ENCODE assay signal across 8 cellular contexts in genomic region chr16:8798535-8799157, GRCh38. TPM values are rescaled to one million over a fixed set of nuclear protein-coding genes. Genes with fewer than 3 reads are reported as not detected.
DNase-seq lines count a peak whose midpoint lies in the region; ATAC-seq and TF ChIP-seq lines count a peak whose summit lies in the region.

No MANE protein-coding gene starts in this region.

- H3K27me3 ChIP-seq in gastrocnemius medialis, result no peaks in the 10 kb centered on the region

- H3K27ac Mint-ChIP-seq in T-helper 2 cell treated with Interferon-gamma antibody and Interleukin-4, amounts not matched to agents 5 μg/mL and 100 μg/mL, for 36 hours, result peak overlapping the region; percentile 91

- H3K4me1 Mint-ChIP-seq in T-helper 2 cell treated with Interferon-gamma antibody and Interleukin-4, amounts not matched to agents 5 μg/mL and 100 μg/mL, for 36 hours (ENCODE audit: low read depth), result peaks cover 27% of the 10 kb centered on the region

- TF ChIP-seq POLR2A in gastrocnemius medialis (IDR thresholded peaks at IDR 0.05), result no peak

- peaks cover 26% of the 10 kb centered on the region in 2 donors for H3K4me1 ChIP-seq in gastrocnemius medialis

- H3K9me3 Mint-ChIP-seq in T-helper 2 cell treated with Interferon-gamma antibody and Interleukin-4, amounts not matched to agents 5 μg/mL and 100 μg/mL, for 36 hours, result no peaks in the 10 kb centered on the region

- peak overlapping the region; percentile 73 for H3K4me3 ChIP-seq in GM12865 (ENCODE audit: low read depth, low read length)
- H3K4me3 ChIP-seq in foreskin fibroblast (ENCODE audit: low read depth in 1 of 2, low read length in 2 of 2), result peak overlapping the region; percentile 78 to 98
- peak overlapping the region; percentile 92 to 100 (median 96) for H3K4me3 ChIP-seq in gastrocnemius medialis

- no peak for ATAC-seq in gastrocnemius medialis
- ATAC-seq in GM21786 (IDR thresholded peaks at IDR 0.05; ENCODE audit: unreplicated experiment), result no peak
- ATAC-seq in GM18517 (IDR thresholded peaks at IDR 0.05; ENCODE audit: unreplicated experiment), result no peak

- no peaks in the 10 kb centered on the region for H3K9me3 ChIP-seq in gastrocnemius medialis

- intact Hi-C loops in gastrocnemius medialis (cut with DNase I; ENCODE audit: low total_unique reads), result loop anchor here (2.0 kb wide), 1 partner anchor 178 kb away; the partner anchor contains the start of gene METTL22

- H3K27ac ChIP-seq in gastrocnemius medialis, result peak overlapping the region; percentile 84 to 98 (median 92)

- DNase-seq in GM12865 (ENCODE audit: low read depth) (peak; percentile 20), foreskin fibroblast (no peak), gastrocnemius medialis (no peak), HPDE6-E6E7 (ENCODE audit: extremely low spot score) (no peak), mucosa of gallbladder (ENCODE audit: low spot score) (no peak)
- no peak for DNase-seq in T-helper 2 cell treated with Interferon-gamma antibody and Interleukin-4, amounts not matched to agents 5 μg/mL and 100 μg/mL, for 36 hours (ENCODE audit: low spot score)

- TF ChIP-seq CTCF in GM12865 (IDR thresholded peaks at IDR 0.05; ENCODE audit: insufficient read depth, low read depth, low read length, missing control alignments) (no peak), foreskin fibroblast (IDR thresholded peaks at IDR 0.05; ENCODE audit: low read depth, low read length) (no peak), gastrocnemius medialis (IDR thresholded peaks at IDR 0.05 in 4 of 5, conservative IDR thresholded peaks at IDR 0.05 in 1 of 5) (no peak)

- H3K36me3 Mint-ChIP-seq in T-helper 2 cell treated with Interferon-gamma antibody and Interleukin-4, amounts not matched to agents 5 μg/mL and 100 μg/mL, for 36 hours (ENCODE audit: low read depth), result peaks cover 34% of the 10 kb centered on the region

- H3K36me3 ChIP-seq in gastrocnemius medialis, result peaks cover 0 to 23% of the 10 kb centered on the region in 2 donors

- in situ Hi-C loops in gastrocnemius medialis (cut with MboI; ENCODE audit: low sequenced_read_pairs in 4 of 4), result loop anchor here in 3 of 4 donors (10.0 kb wide), 2 partner anchors 76 to 124 kb away; partner anchors contain the start of gene ABAT (in 1 of the 3)

- peak overlapping the region; percentile 96 for H3K4me3 Mint-ChIP-seq in T-helper 2 cell treated with Interferon-gamma antibody and Interleukin-4, amounts not matched to agents 5 μg/mL and 100 μg/mL, for 36 hours

- H3K27me3 Mint-ChIP-seq in T-helper 2 cell treated with Interferon-gamma antibody and Interleukin-4, amounts not matched to agents 5 μg/mL and 100 μg/mL, for 36 hours (ENCODE audit: low read depth), result no peaks in the 10 kb centered on the region

RNA-seq across cellular contexts. Expression of gene PMM2, which starts 1.0 kb away (rescaled TPM):
- 10 to 100 TPM; 10.4 to 20.9 (median 16.6) TPM for total RNA-seq in gastrocnemius medialis
- total RNA-seq in mucosa of gallbladder, result 33.2 TPM

RNA-seq across cellular contexts. Expression of gene TMEM186, which starts 1.2 kb away (rescaled TPM):
- total RNA-seq in gastrocnemius medialis, result 10 to 100 TPM; 10.2 to 16.9 (median 11.9) TPM
- 11.1 TPM for total RNA-seq in mucosa of gallbladder
